In genomic region chr2:55144922-55145820, GRCh38 we compare ENCODE assay signal across 1 cellular context.
A peak's percentile ranks its signal among the peaks of the same experiment; 100 is the strongest.
TF ChIP-seq lines count a peak whose summit lies in the region.

No MANE protein-coding gene starts in this region.

TF ChIP-seq in GM12878, 131 proteins besides CTCF, POLR2A, EP300 and RAD21 (continued from another document):
- TF ChIP-seq ZBTB40 (IDR thresholded peaks at IDR 0.05; ENCODE audit: borderline replicate concordance) (peak; percentile 38; the same call in 1 of the 2 replicates), ZBTB11 (CRISPR knock-in tag; IDR thresholded peaks at IDR 0.05) (no peak)
TF ChIP-seq in GM12878: peak in this region for 1.
